ENCODE assay signal across 9 cellular contexts in the genomic region with DNA sequence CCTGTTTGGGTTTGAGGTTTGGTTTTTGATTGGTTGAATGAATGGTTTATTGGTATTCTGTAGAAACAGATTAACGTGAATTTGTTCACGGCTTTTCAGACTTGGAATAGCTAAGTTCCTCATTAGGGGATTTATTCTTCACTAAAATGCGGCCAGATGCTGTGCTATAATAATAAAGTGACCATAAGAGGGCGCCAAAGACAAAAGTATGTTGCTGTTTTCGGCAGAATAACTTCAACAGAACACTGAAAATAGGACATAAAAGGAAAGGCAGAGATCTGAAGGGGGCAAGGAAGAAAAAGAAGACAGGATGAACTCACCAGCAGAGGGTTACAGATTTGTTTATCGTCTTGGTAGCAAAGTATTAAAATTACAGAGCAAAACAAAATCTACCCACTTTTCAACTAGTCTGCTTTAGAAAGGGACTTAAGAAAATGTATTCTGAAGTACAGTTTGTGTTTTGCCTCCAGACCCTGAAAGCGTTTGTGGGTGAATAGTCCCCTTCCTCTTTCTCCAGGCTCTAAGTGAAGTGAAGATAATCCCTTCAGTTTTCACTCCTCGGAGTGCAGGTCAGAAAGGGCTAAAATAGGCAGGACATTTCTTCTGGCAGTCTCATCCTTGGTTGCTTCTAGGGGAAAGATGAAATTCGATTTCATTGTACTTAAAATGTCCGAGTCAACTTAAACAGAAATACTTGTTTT.
DNase-seq lines count a peak whose midpoint lies in the region; ATAC-seq and TF ChIP-seq lines count a peak whose summit lies in the region.
"Had no signal": no experiment of that assay in that cellular context is flagged by ENCODE, and none has a peak within 500 bp of the region (broad histone marks: within the 10 kb centered on the region; RNA-seq: fewer than 3 reads in every experiment).

No MANE protein-coding gene starts in this region.

- ATAC-seq in HG03571 (IDR thresholded peaks at IDR 0.05; ENCODE audit: unreplicated experiment): no peak

- no peaks in the 10 kb centered on the region for H3K36me3 ChIP-seq in HUES64 (ENCODE audit: insufficient read depth, low read length)
- H3K36me3 ChIP-seq: neutrophil had no signal

- no peaks in the 10 kb centered on the region for H3K27me3 ChIP-seq in HUES64 (ENCODE audit: insufficient read depth, low read length)

- peak overlapping the region; percentile 39 for H3K4me3 ChIP-seq in HUES64 (ENCODE audit: low read length)

- peak overlapping the region; percentile 91 for H3K27ac ChIP-seq in HUES64 (ENCODE audit: low read depth, low read length)
- H3K27ac ChIP-seq: neutrophil had no signal

- DNase-seq in AG08395 (ENCODE audit: low spot score): peak; percentile 62
- DNase-seq in NCI-H82 treated with DMSO at 0.1 percent for 48 hours (lab: John Stamatoyannopoulos, UW; ENCODE audit: unreplicated experiment): peak; percentile 67
- peak; percentile 47 to 76 for DNase-seq in T47D (ENCODE audit: low read depth in 1 of 2, low spot score in 1 of 2)
- DNase-seq in inferior parietal cortex (ENCODE audit: extremely low spot score): peak; percentile 91
- DNase-seq in superior temporal gyrus (ENCODE audit: extremely low spot score): peak; percentile 95

- peaks cover 38% of the 10 kb centered on the region for H3K4me1 ChIP-seq in HUES64 (ENCODE audit: insufficient read depth, low read length)

- in situ Hi-C loops in T47D (cut with HindIII; ENCODE audit: low pct_unique_long_range_greater_than_20kb, low sequenced_read_pairs): no loop called here

- H3K9ac ChIP-seq in HUES64 (ENCODE audit: low read depth, low read length): peak overlapping the region; percentile 43

- H3K9me3 ChIP-seq in HUES64 (ENCODE audit: insufficient read depth, low read depth, low read length): no peaks in the 10 kb centered on the region
- H3K9me3 ChIP-seq: neutrophil had no signal

- TF ChIP-seq CTCF in GM12873 (IDR thresholded peaks at IDR 0.05; ENCODE audit: insufficient read depth, low read depth, low read length, missing control alignments): peak; percentile 52

- WGBS in HUES64: 8% methylated on average over 9 of the region's 10 CpGs
